7 cellular contexts compared by ENCODE assay signal in genomic region chr19:17488593-17489391, GRCh38. TPM values are rescaled to one million over a fixed set of nuclear protein-coding genes. Genes with fewer than 3 reads are reported as not detected.
A peak's percentile ranks its signal among the peaks of the same experiment; 100 is the strongest.
DNase-seq lines count a peak whose midpoint lies in the region.

No MANE protein-coding gene starts in this region.

- in situ Hi-C loops in SK-MEL-5 (cut with HindIII; ENCODE audit: low pct_unique_long_range_greater_than_20kb, low sequenced_read_pairs), result no loop called here

- peaks cover 12% of the 10 kb centered on the region; the same call in 1 of the 2 replicates for H3K4me1 ChIP-seq in iPS-20b (ENCODE audit: insufficient read depth, low read length)

- H3K36me3 ChIP-seq in iPS-20b (ENCODE audit: insufficient read depth, low read depth, low read length), result no peaks in the 10 kb centered on the region

- no peak overlapping the region for H3K27ac ChIP-seq in iPS-20b (ENCODE audit: low read length)

- no peaks in the 10 kb centered on the region for H3K27me3 ChIP-seq in iPS-20b (ENCODE audit: insufficient read depth, low read length)

- peak overlapping the region; percentile 63; the same call in 1 of the 2 replicates for H3K9ac ChIP-seq in iPS-20b (ENCODE audit: low read depth, low read length)

- no peaks in the 10 kb centered on the region for H3K9me3 ChIP-seq in iPS-20b (ENCODE audit: insufficient read depth, low read depth, low read length)

- DNase-seq in H4 (ENCODE audit: low spot score) (peak; percentile 59), SK-MEL-5 (ENCODE audit: low read depth, low spot score) (peak; percentile 87), NCI-H2107 treated with DMSO at 0.1 percent for 48 hours (lab: John Stamatoyannopoulos, UW; ENCODE audit: unreplicated experiment) (no peak), cerebellum (ENCODE audit: low spot score) (no peak)
- peak; percentile 77 for DNase-seq in activated naive CD4-positive, alpha-beta T cell treated with Interleukin-2 at 50 U/mL for 16 hours
- peak; percentile 79 for DNase-seq in stimulated activated CD4-positive, alpha-beta T cell treated with anti-CD3 and anti-CD28 coated beads, Interleukin-4, amount 100 ng/mL, for 1 hour

- peak overlapping the region; percentile 68 for H3K4me3 ChIP-seq in iPS-20b (ENCODE audit: low read length)

RNA-seq across cellular contexts. Expression of gene SLC27A1, which starts 18.5 kb away (rescaled TPM):
- total RNA-seq in H4 (2014; rRNA removed; shearing (Covaris generic)), result 3.6 and 4.8 TPM in 2 replicates
- total RNA-seq in SK-MEL-5 (2014; rRNA removed; shearing (Covaris generic)), result 12.2 and 16.6 TPM in 2 replicates
- polyA plus RNA-seq in SK-MEL-5 (2015; cell fraction: cytosol; rRNA removed), result 41.7 and 47.9 TPM in 2 replicates
- polyA plus RNA-seq in SK-MEL-5 (2015; cell fraction: nucleus; rRNA removed), result 67.5 and 68.9 TPM in 2 replicates
- total RNA-seq in cerebellum, result 23.0 TPM

RNA-seq across cellular contexts. Expression of gene PGLS, which starts 22.7 kb away (rescaled TPM):
- total RNA-seq in H4 (2014; rRNA removed; shearing (Covaris generic)), result 80.9 and 96.4 TPM in 2 replicates
- 58.6 and 59.2 TPM in 2 replicates for total RNA-seq in SK-MEL-5 (2014; rRNA removed; shearing (Covaris generic))
- polyA plus RNA-seq in SK-MEL-5 (2015; cell fraction: cytosol; rRNA removed), result 117 and 173 TPM in 2 replicates
- polyA plus RNA-seq in SK-MEL-5 (2015; cell fraction: nucleus; rRNA removed), result 57.2 and 80.3 TPM in 2 replicates
- total RNA-seq in cerebellum, result 31.0 TPM

RNA-seq across cellular contexts. Expression of gene NXNL1, which starts 28.1 kb away (rescaled TPM):
- total RNA-seq in H4 (2014; rRNA removed; shearing (Covaris generic)), result not detected in 2 replicates
- total RNA-seq in SK-MEL-5 (2014; rRNA removed; shearing (Covaris generic)), result not detected in 2 replicates
- not detected in 2 replicates for polyA plus RNA-seq in SK-MEL-5 (2015; cell fraction: cytosol; rRNA removed)
- polyA plus RNA-seq in SK-MEL-5 (2015; cell fraction: nucleus; rRNA removed), result 0.35 TPM in 1 of 2 replicates, not detected in the other
- not detected for total RNA-seq in cerebellum

RNA-seq across cellular contexts. Expression of gene TMEM221, which starts 40.3 kb away (rescaled TPM):
- 0.27 and 1.1 TPM in 2 replicates for total RNA-seq in H4 (2014; rRNA removed; shearing (Covaris generic))
- total RNA-seq in SK-MEL-5 (2014; rRNA removed; shearing (Covaris generic)), result 0.08 TPM in 1 of 2 replicates, not detected in the other
- polyA plus RNA-seq in SK-MEL-5 (2015; cell fraction: cytosol; rRNA removed), result 0.05 and 0.08 TPM in 2 replicates
- not detected in 2 replicates for polyA plus RNA-seq in SK-MEL-5 (2015; cell fraction: nucleus; rRNA removed)
- 0.45 TPM for total RNA-seq in cerebellum

Comparison
In these comparisons a context has a peak if more than half of its experiments do, and no peak if none do; other contexts are left out.
1. DNase-seq: peak in H4 (single experiment), SK-MEL-5 (single experiment), activated naive CD4-positive, alpha-beta T cell treated with Interleukin-2 at 50 U/mL for 16 hours (single experiment) and stimulated activated CD4-positive, alpha-beta T cell treated with anti-CD3 and anti-CD28 coated beads, Interleukin-4, amount 100 ng/mL, for 1 hour (single experiment); none in NCI-H2107 treated with DMSO at 0.1 percent for 48 hours (single experiment) and cerebellum (single experiment).